In the genomic region with DNA sequence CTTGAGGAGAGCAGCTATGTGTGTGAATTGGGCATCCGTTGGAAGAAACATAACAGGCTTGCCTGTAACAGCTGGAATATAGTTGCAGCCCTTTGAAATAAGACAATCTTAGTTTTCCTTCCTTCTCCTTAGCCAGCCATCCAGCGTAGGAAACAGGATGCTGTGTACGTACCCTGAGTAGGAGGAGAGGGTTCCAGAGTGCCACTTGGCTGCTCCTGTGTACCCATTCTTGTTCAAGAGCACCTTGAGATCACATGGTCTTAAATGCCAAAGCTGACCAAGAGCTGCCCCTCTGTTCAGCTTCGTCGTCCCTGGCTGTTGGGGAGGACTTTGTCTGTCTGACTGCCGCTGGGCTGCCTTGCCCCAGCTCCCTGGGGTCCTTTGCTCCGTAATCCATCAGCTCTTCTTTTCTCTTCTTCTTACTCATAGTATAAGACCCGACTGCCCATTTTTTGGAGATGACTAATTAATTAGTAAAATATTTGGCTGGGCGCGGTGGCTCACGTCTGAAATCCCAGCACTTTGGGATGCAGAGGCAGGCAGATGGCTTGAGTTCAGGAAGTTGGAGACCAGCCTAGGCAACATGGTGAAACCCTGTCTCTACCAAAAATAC, we compare ENCODE assay signal across 12 cellular contexts. TPM values are rescaled to one million over a fixed set of nuclear protein-coding genes. Genes with fewer than 3 reads are reported as not detected.
DNase-seq lines count a peak whose midpoint lies in the region; ATAC-seq and TF ChIP-seq lines count a peak whose summit lies in the region.
"Had no signal": no experiment of that assay in that cellular context is flagged by ENCODE, and none has a peak within 500 bp of the region (broad histone marks: within the 10 kb centered on the region; RNA-seq: fewer than 3 reads in every experiment).

No MANE protein-coding gene starts in this region.

- TF ChIP-seq CTCF in RWPE1 (conservative IDR thresholded peaks at IDR 0.05; ENCODE audit: low read depth): no peak
- no peak for TF ChIP-seq CTCF in foreskin fibroblast (IDR thresholded peaks at IDR 0.05; ENCODE audit: low read depth, low read length)

- H3K4me3 ChIP-seq in foreskin fibroblast (ENCODE audit: low read depth in 1 of 2, low read length in 2 of 2): peak overlapping the region in 1 of 2 donors; percentile 32
- H3K4me3 ChIP-seq: dorsolateral prefrontal cortex had no signal

- H3K27ac Mint-ChIP-seq in stimulated activated naive B cell treated with anti-CD40 and anti-IgM and Interleukin-4, amounts not matched to agents 10 μg/mL and 1 μg/mL and 100 μg/mL, for 72 hours: peak overlapping the region; percentile 96

- CTCF ChIA-PET in RWPE1 (lab: Yijun Ruan, JAX): no interaction called here

- no peaks in the 10 kb centered on the region for H3K9me3 Mint-ChIP-seq in stimulated activated naive B cell treated with anti-CD40 and anti-IgM and Interleukin-4, amounts not matched to agents 10 μg/mL and 1 μg/mL and 100 μg/mL, for 72 hours

- peak; percentile 35 for DNase-seq in NCI-H2029 (lab: John Stamatoyannopoulos, UW)
- DNase-seq in NCI-H2029 treated with DMSO at 0.1 percent for 48 hours (lab: John Stamatoyannopoulos, UW): no peak
- DNase-seq in RWPE1 (ENCODE audit: low spot score): peak; percentile 74
- peak; percentile 72 to 87 for DNase-seq in foreskin fibroblast
- no peak for DNase-seq in stimulated activated naive B cell treated with anti-CD40 and anti-IgM and Interleukin-4, amounts not matched to agents 10 μg/mL and 1 μg/mL and 100 μg/mL, for 72 hours
- DNase-seq in NCI-H128 (lab: John Stamatoyannopoulos, UW; ENCODE audit: unreplicated experiment): no peak
- no peak for DNase-seq in HT-29 (ENCODE audit: low spot score)
- DNase-seq: 8988T; activated CD4-positive, alpha-beta T cell treated with anti-CD3 and anti-CD28 coated beads, Interleukin-2, amount 50 U/mL, for 48 hours; dorsolateral prefrontal cortex; midbrain had no signal

- peaks cover 62 to 91% of the 10 kb centered on the region in 2 donors for H3K4me1 Mint-ChIP-seq in stimulated activated naive B cell treated with anti-CD40 and anti-IgM and Interleukin-4, amounts not matched to agents 10 μg/mL and 1 μg/mL and 100 μg/mL, for 72 hours

- POLR2A ChIA-PET in RWPE1 (lab: Yijun Ruan, JAX; ENCODE audit: low non-redundant PET): no interaction called here

- peak overlapping the region; percentile 72 for H3K27ac ChIP-seq in RWPE1

- no peak for ATAC-seq in stimulated activated naive B cell treated with anti-CD40 and anti-IgM and Interleukin-4, amounts not matched to agents 10 μg/mL and 1 μg/mL and 100 μg/mL, for 72 hours (replicated peaks)
- no peak for ATAC-seq in HG03139 (IDR thresholded peaks at IDR 0.05; ENCODE audit: unreplicated experiment)

- peaks cover 17 to 29% of the 10 kb centered on the region in 2 donors for H3K36me3 Mint-ChIP-seq in stimulated activated naive B cell treated with anti-CD40 and anti-IgM and Interleukin-4, amounts not matched to agents 10 μg/mL and 1 μg/mL and 100 μg/mL, for 72 hours

- no peaks in the 10 kb centered on the region for H3K27me3 Mint-ChIP-seq in stimulated activated naive B cell treated with anti-CD40 and anti-IgM and Interleukin-4, amounts not matched to agents 10 μg/mL and 1 μg/mL and 100 μg/mL, for 72 hours

- peak overlapping the region; percentile 54 to 55 for H3K4me3 Mint-ChIP-seq in stimulated activated naive B cell treated with anti-CD40 and anti-IgM and Interleukin-4, amounts not matched to agents 10 μg/mL and 1 μg/mL and 100 μg/mL, for 72 hours

RNA-seq across cellular contexts. Expression of gene RREB1, which starts 49.0 kb away (rescaled TPM):
- 21.6 and 23.9 TPM in 2 replicates for total RNA-seq in HT-29 (2014; rRNA removed; shearing (Covaris generic))

Comparison
In these comparisons a context has a peak if more than half of its experiments do, and no peak if none do; other contexts are left out.
1. DNase-seq: peak in NCI-H2029 (single experiment), RWPE1 (single experiment) and foreskin fibroblast (2 of 2); none in NCI-H2029 treated with DMSO at 0.1 percent for 48 hours (single experiment), stimulated activated naive B cell treated with anti-CD40 and anti-IgM and Interleukin-4, amounts not matched to agents 10 μg/mL and 1 μg/mL and 100 μg/mL, for 72 hours (single experiment), NCI-H128 (single experiment) and HT-29 (single experiment).